8 cellular contexts compared by ENCODE assay signal in genomic region chr11:78350646-78351165, GRCh38.
A peak's percentile ranks its signal among the peaks of the same experiment; 100 is the strongest.
DNase-seq lines count a peak whose midpoint lies in the region; ATAC-seq, FAIRE-seq and TF ChIP-seq lines count a peak whose summit lies in the region.

No MANE protein-coding gene starts in this region.

- peak overlapping the region; percentile 22 to 52 for H3K9ac ChIP-seq in kidney (ENCODE audit: low read length in 2 of 2)

- peaks cover 47% of the 10 kb centered on the region for H3K4me1 Mint-ChIP-seq in activated T-cell treated with anti-CD3 and anti-CD28 coated beads, Interleukin-2, amount 50 U/mL, for 72 hours (ENCODE audit: low read depth)

- FAIRE-seq in kidney (lab: Jason Lieb, UNC): no peak

- peak overlapping the region; percentile 30 to 32 for H3K4me3 ChIP-seq in kidney (ENCODE audit: low read length in 2 of 2)

- H3K4me1 ChIP-seq in kidney (ENCODE audit: control insufficient read depth in 1 of 2, insufficient read depth in 1 of 2, low read depth in 1 of 2, low read length in 2 of 2): peaks cover 14 to 24% of the 10 kb centered on the region in 2 donors

- peak overlapping the region; percentile 15 to 49 for H3K4me3 Mint-ChIP-seq in activated T-cell treated with anti-CD3 and anti-CD28 coated beads, Interleukin-2, amount 50 U/mL, for 72 hours

- H3K27me3 Mint-ChIP-seq in activated T-cell treated with anti-CD3 and anti-CD28 coated beads, Interleukin-2, amount 50 U/mL, for 72 hours (ENCODE audit: low read depth): no peaks in the 10 kb centered on the region

- no peak for ATAC-seq in activated T-cell treated with anti-CD3 and anti-CD28 coated beads, Interleukin-2, amount 50 U/mL, for 72 hours (replicated peaks in 1 of 2)
- ATAC-seq in HG03354 (IDR thresholded peaks at IDR 0.05; ENCODE audit: poor library complexity, severe bottlenecking, unreplicated experiment): no peak
- no peak for ATAC-seq in GM21423 (IDR thresholded peaks at IDR 0.05; ENCODE audit: unreplicated experiment)

- H3K27ac Mint-ChIP-seq in activated T-cell treated with anti-CD3 and anti-CD28 coated beads, Interleukin-2, amount 50 U/mL, for 72 hours: no peak overlapping the region

- H3K36me3 ChIP-seq in kidney (ENCODE audit: control insufficient read depth in 1 of 2, insufficient read depth in 2 of 2, low read length in 2 of 2): no peaks in the 10 kb centered on the region

- H3K27ac ChIP-seq in angular gyrus (ENCODE audit: low read depth, low read length): peak overlapping the region; percentile 62
- H3K27ac ChIP-seq in kidney (ENCODE audit: low read depth in 2 of 2, low read length in 2 of 2): peak overlapping the region; percentile 68 to 74
- H3K27ac ChIP-seq in substantia nigra (ENCODE audit: low read depth, low read length, poor library complexity, severe bottlenecking): peak overlapping the region; percentile 86

- intact Hi-C loops in kidney (cut with DNase I): no loop called here

- DNase-seq in activated T-cell treated with anti-CD3 and anti-CD28 coated beads, Interleukin-2, amount 50 U/mL, for 72 hours: no peak
- DNase-seq in activated T-cell treated with anti-CD3 and anti-CD28 coated beads, Interleukin-2, amount 50 U/mL, for 48 hours: no peak
- DNase-seq in kidney: no peak
- peak in 30 of 49 donors; percentile 8 to 78 (median 42) for DNase-seq in substantia nigra (lab: John Stamatoyannopoulos, UW)
- no peak for DNase-seq in activated T-cell treated with anti-CD3 and anti-CD28 coated beads, Interleukin-2, amount 50 U/mL, for 1 hour

- H3K9me3 Mint-ChIP-seq in activated T-cell treated with anti-CD3 and anti-CD28 coated beads, Interleukin-2, amount 50 U/mL, for 72 hours: peaks cover 0 to 2% of the 10 kb centered on the region in 2 donors

- no peaks in the 10 kb centered on the region for H3K9me3 ChIP-seq in kidney (ENCODE audit: control insufficient read depth in 1 of 2, low read length in 2 of 2)

- no peak for TF ChIP-seq CTCF in kidney (IDR thresholded peaks at IDR 0.05; ENCODE audit: borderline replicate concordance, extremely low read depth, insufficient read depth)

- peaks cover 0 to 3% of the 10 kb centered on the region in 2 donors for H3K36me3 Mint-ChIP-seq in activated T-cell treated with anti-CD3 and anti-CD28 coated beads, Interleukin-2, amount 50 U/mL, for 72 hours (ENCODE audit: insufficient read depth in 2 of 2)

Comparison
In these comparisons a context has a peak if more than half of its experiments do, and no peak if none do; other contexts are left out.
1. DNase-seq: peak in substantia nigra (30 of 49); none in activated T-cell treated with anti-CD3 and anti-CD28 coated beads, Interleukin-2, amount 50 U/mL, for 72 hours (0 of 2), activated T-cell treated with anti-CD3 and anti-CD28 coated beads, Interleukin-2, amount 50 U/mL, for 48 hours (0 of 2), kidney (single experiment) and activated T-cell treated with anti-CD3 and anti-CD28 coated beads, Interleukin-2, amount 50 U/mL, for 1 hour (single experiment).
2. Peak in every context shown above with its lines, with median percentiles within 50 percentile points of each other: H3K27ac ChIP-seq.